Comparison of ENCODE assay signal across 1 cellular context in genomic region chr3:184812845-184813157, GRCh38.
TF ChIP-seq lines count a peak whose summit lies in the region.

No MANE protein-coding gene starts in this region.

TF ChIP-seq in IMR-90, 13 proteins besides CTCF, POLR2A, EP300 and RAD21 (continued from another document):
- no peak for TF ChIP-seq ELK1 (IDR thresholded peaks at IDR 0.05; ENCODE audit: borderline replicate concordance, low read depth, low read length)
- no peak for TF ChIP-seq SMC3 (IDR thresholded peaks at IDR 0.05; ENCODE audit: low read depth, low read length)
- no peak for TF ChIP-seq CEBPB (IDR thresholded peaks at IDR 0.05; ENCODE audit: low read depth, low read length)
- no peak for TF ChIP-seq NFE2L2 (IDR thresholded peaks at IDR 0.05; ENCODE audit: low read depth, low read length)
TF ChIP-seq in IMR-90: peak in this region for 0.
